Comparison of ENCODE assay signal across 2 cellular contexts in genomic region chr3:20657566-20657965, GRCh38.
TF ChIP-seq lines count a peak whose summit lies in the region.

No MANE protein-coding gene starts in this region.

TF ChIP-seq in IMR-90, 13 proteins besides CTCF, POLR2A, EP300 and RAD21:
- TF ChIP-seq MAFK (IDR thresholded peaks at IDR 0.05; ENCODE audit: low read depth, low read length) (peak; percentile 92), NFE2L2 (IDR thresholded peaks at IDR 0.05; ENCODE audit: low read depth, low read length) (peak; percentile 94), BHLHE40 (IDR thresholded peaks at IDR 0.05; ENCODE audit: low read depth, low read length) (no peak)
- TF ChIP-seq, protein P1, sequence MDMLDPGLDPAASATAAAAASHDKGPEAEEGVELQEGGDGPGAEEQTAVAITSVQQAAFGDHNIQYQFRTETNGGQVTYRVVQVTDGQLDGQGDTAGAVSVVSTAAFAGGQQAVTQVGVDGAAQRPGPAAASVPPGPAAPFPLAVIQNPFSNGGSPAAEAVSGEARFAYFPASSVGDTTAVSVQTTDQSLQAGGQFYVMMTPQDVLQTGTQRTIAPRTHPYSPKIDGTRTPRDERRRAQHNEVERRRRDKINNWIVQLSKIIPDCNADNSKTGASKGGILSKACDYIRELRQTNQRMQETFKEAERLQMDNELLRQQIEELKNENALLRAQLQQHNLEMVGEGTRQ (IDR thresholded peaks at IDR 0.05; ENCODE audit: low read depth, low read length): no peak

TF ChIP-seq in H1, 55 proteins besides CTCF, POLR2A, EP300 and RAD21:
- no peak for TF ChIP-seq SP1 (IDR thresholded peaks at IDR 0.05; ENCODE audit: low read depth, low read length)
- peak; percentile 78 for TF ChIP-seq BACH1 (IDR thresholded peaks at IDR 0.05; ENCODE audit: low read length)
- peak; percentile 25; the same call in 1 of the 2 replicates for TF ChIP-seq MAFK (IDR thresholded peaks at IDR 0.05; ENCODE audit: low read depth, low read length)
- TF ChIP-seq SP2 (IDR thresholded peaks at IDR 0.05; ENCODE audit: low read length): no peak
- TF ChIP-seq GABPA (IDR thresholded peaks at IDR 0.05; ENCODE audit: borderline replicate concordance, insufficient read depth, low read length): no peak
- no peak for TF ChIP-seq NRF1 (IDR thresholded peaks at IDR 0.05; ENCODE audit: low read depth, low read length)
- TF ChIP-seq EGR1 (IDR thresholded peaks at IDR 0.05; ENCODE audit: borderline replicate concordance, low read depth, low read length): no peak
- TF ChIP-seq TBP (IDR thresholded peaks at IDR 0.05; ENCODE audit: low read depth, low read length): no peak
- no peak for TF ChIP-seq HDAC2 (IDR thresholded peaks at IDR 0.05; ENCODE audit: borderline replicate concordance in 1 of 2, low read depth in 2 of 2, low read length in 2 of 2)
- no peak for TF ChIP-seq GTF2F1 (IDR thresholded peaks at IDR 0.05; ENCODE audit: borderline replicate concordance, low read depth, low read length)
- TF ChIP-seq CEBPB (IDR thresholded peaks at IDR 0.05; ENCODE audit: low read depth, low read length): no peak
- TF ChIP-seq KDM5A (IDR thresholded peaks at IDR 0.05; ENCODE audit: low read length): no peak
- TF ChIP-seq RNF2 (IDR thresholded peaks at IDR 0.05; ENCODE audit: borderline replicate concordance, low read depth, low read length, missing control alignments, poor library complexity, severe bottlenecking): no peak
- TF ChIP-seq CTBP2 (IDR thresholded peaks at IDR 0.05; ENCODE audit: borderline replicate concordance, insufficient read depth, insufficient read length, low read length): no peak
